ENCODE assay signal across 12 cellular contexts in genomic region chr2:65686928-65687521, GRCh38.
DNase-seq lines count a peak whose midpoint lies in the region; ATAC-seq and TF ChIP-seq lines count a peak whose summit lies in the region.
"Had no signal": no experiment of that assay in that cellular context is flagged by ENCODE, and none has a peak within 500 bp of the region (broad histone marks: within the 10 kb centered on the region; RNA-seq: fewer than 3 reads in every experiment).

No MANE protein-coding gene starts in this region.

- H3K18ac ChIP-seq in neuronal stem cell (ENCODE audit: low read length), result no peak overlapping the region

- H3K36me3 Mint-ChIP-seq in endothelial cell (ENCODE audit: low read depth, unreplicated experiment), result no peaks in the 10 kb centered on the region

- H3K4ac ChIP-seq in neuronal stem cell (ENCODE audit: low read length), result no peak overlapping the region

- H3K79me1 ChIP-seq in neuronal stem cell (ENCODE audit: low read depth, low read length), result no peaks in the 10 kb centered on the region

- H4K91ac ChIP-seq in neuronal stem cell (ENCODE audit: low read depth, low read length, poor library complexity), result no peak overlapping the region

- WGBS in neuronal stem cell (ENCODE audit: extremely low coverage in 2 of 2, insufficient read length in 2 of 2, insufficient replicate concordance in 1 of 2), 2 donors, result no CpG with 5 or more reads among the region's 5 CpGs

- no peaks in the 10 kb centered on the region for H3K4me1 Mint-ChIP-seq in endothelial cell (ENCODE audit: unreplicated experiment)
- H3K4me1 Mint-ChIP-seq: activated CD4-positive, alpha-beta T cell treated with anti-CD3 and anti-CD28 coated beads, Interleukin-2, amount 10 ng/mL, durations not matched to agents 7 days and 5 days had no signal

- no peak overlapping the region for H3K4me2 ChIP-seq in neuronal stem cell (ENCODE audit: insufficient read depth, low read length, poor library complexity, severe bottlenecking)

- DNase-seq in NCI-H345 treated with DMSO at 0.1 percent for 48 hours (lab: John Stamatoyannopoulos, UW; ENCODE audit: unreplicated experiment) (peak; percentile 2), NCI-H345 (lab: John Stamatoyannopoulos, UW) (no peak), NCI-H748 treated with DMSO at 0.1 percent for 48 hours (lab: John Stamatoyannopoulos, UW) (peak; percentile 8), endothelial cell (ENCODE audit: low spot score) (no peak), neuronal stem cell (ENCODE audit: low spot score) (no peak)
- DNase-seq: activated CD4-positive, alpha-beta T cell treated with anti-CD3 and anti-CD28 coated beads, Interleukin-2, amount 10 ng/mL, durations not matched to agents 7 days and 5 days; activated effector memory CD4-positive, alpha-beta T cell treated with Interleukin-2 at 50 U/mL for 16 hours; MM.1S had no signal

- no peaks in the 10 kb centered on the region for H3K9me3 ChIP-seq in skeletal muscle tissue (ENCODE audit: control insufficient read depth in 3 of 3, low read length in 3 of 3)
- no peaks in the 10 kb centered on the region for H3K9me3 ChIP-seq in neuronal stem cell (replicated peaks in 1 of 2; ENCODE audit: control insufficient read depth in 2 of 2, insufficient read depth in 1 of 2, low read depth in 1 of 2, low read length in 2 of 2)

- peaks cover 1% of the 10 kb centered on the region for H3K27me3 Mint-ChIP-seq in endothelial cell (ENCODE audit: unreplicated experiment)

- H2AK5ac ChIP-seq in neuronal stem cell (ENCODE audit: low read depth, low read length), result no peak overlapping the region

- H2AFZ ChIP-seq in neuronal stem cell (ENCODE audit: low read length), result no peak overlapping the region

- no peak overlapping the region for H3K4me3 Mint-ChIP-seq in endothelial cell (ENCODE audit: unreplicated experiment)
- H3K4me3 Mint-ChIP-seq: activated CD4-positive, alpha-beta T cell treated with anti-CD3 and anti-CD28 coated beads, Interleukin-2, amount 10 ng/mL, durations not matched to agents 7 days and 5 days had no signal

- H3K9ac ChIP-seq in skeletal muscle tissue (ENCODE audit: low read depth in 1 of 3, low read length in 3 of 3) (peak overlapping the region in 1 of 3 donors; percentile 33), neuronal stem cell (ENCODE audit: low read depth, low read length, poor library complexity) (no peak overlapping the region)

- H3K27me3 ChIP-seq in skeletal muscle tissue (ENCODE audit: control insufficient read depth in 3 of 3, insufficient read depth in 3 of 3, low read length in 3 of 3), result peaks cover 0 to under 1% (median under 1%) of the 10 kb centered on the region in 3 donors
- no peaks in the 10 kb centered on the region for H3K27me3 ChIP-seq in neuronal stem cell (ENCODE audit: control insufficient read depth in 3 of 3, insufficient read depth in 3 of 3, low read depth in 1 of 3, low read length in 3 of 3)

- H3K27ac ChIP-seq in skeletal muscle tissue (ENCODE audit: low read depth, low read length) (peak overlapping the region; percentile 27), neuronal stem cell (replicated peaks; ENCODE audit: low read length) (no peak overlapping the region)
- H3K27ac ChIP-seq: epithelial cell of prostate had no signal

- no peak overlapping the region for H2BK5ac ChIP-seq in neuronal stem cell (ENCODE audit: low read length)

- ATAC-seq in HG02870 (IDR thresholded peaks at IDR 0.05; ENCODE audit: unreplicated experiment), result no peak
- no peak for ATAC-seq in GM18909 (IDR thresholded peaks at IDR 0.05; ENCODE audit: poor library complexity, unreplicated experiment)

- H3K36me3 ChIP-seq in skeletal muscle tissue (ENCODE audit: control insufficient read depth in 3 of 3, insufficient read depth in 3 of 3, low read length in 3 of 3) (no peaks in the 10 kb centered on the region), neuronal stem cell (replicated peaks in 1 of 2; ENCODE audit: control insufficient read depth in 2 of 2, insufficient read depth in 2 of 2, low read length in 2 of 2) (no peaks in the 10 kb centered on the region)

- H2BK15ac ChIP-seq in neuronal stem cell (ENCODE audit: low read length), result no peak overlapping the region

- peak; percentile 10 for TF ChIP-seq CTCF in endothelial cell (IDR thresholded peaks at IDR 0.05; ENCODE audit: unreplicated experiment)

- H2BK12ac ChIP-seq in neuronal stem cell (ENCODE audit: low read length), result no peak overlapping the region

- H3K4me3 ChIP-seq in skeletal muscle tissue (ENCODE audit: low read length in 3 of 3), result peak overlapping the region in 2 of 3 donors; percentile 0 to 51
- H3K4me3 ChIP-seq in neuronal stem cell (ENCODE audit: low read length in 2 of 2), result no peak overlapping the region

- no peak overlapping the region for H3K27ac Mint-ChIP-seq in endothelial cell (ENCODE audit: unreplicated experiment)
- H3K27ac Mint-ChIP-seq: activated CD4-positive, alpha-beta T cell treated with anti-CD3 and anti-CD28 coated beads, Interleukin-2, amount 10 ng/mL, durations not matched to agents 7 days and 5 days had no signal

- no peaks in the 10 kb centered on the region for H3K9me3 Mint-ChIP-seq in endothelial cell (ENCODE audit: unreplicated experiment)
- H3K9me3 Mint-ChIP-seq: activated CD4-positive, alpha-beta T cell treated with anti-CD3 and anti-CD28 coated beads, Interleukin-2, amount 10 ng/mL, durations not matched to agents 7 days and 5 days had no signal

- H3K14ac ChIP-seq in neuronal stem cell (ENCODE audit: low read length), result no peak overlapping the region

- H3K4me1 ChIP-seq in skeletal muscle tissue (ENCODE audit: control insufficient read depth in 3 of 3, insufficient read depth in 3 of 3, low read length in 3 of 3) (peaks cover 4 to 16% (median 6%) of the 10 kb centered on the region in 3 donors), neuronal stem cell (ENCODE audit: control insufficient read depth in 2 of 2, insufficient read depth in 1 of 2, low read depth in 1 of 2, low read length in 2 of 2) (no peaks in the 10 kb centered on the region)

- no peak overlapping the region for H2BK120ac ChIP-seq in neuronal stem cell (ENCODE audit: low read depth, low read length)

- no peak overlapping the region for H4K8ac ChIP-seq in neuronal stem cell (ENCODE audit: low read depth, low read length)

- no peak overlapping the region for H3K23ac ChIP-seq in neuronal stem cell (ENCODE audit: low read depth, low read length, poor library complexity)

Comparison
In these comparisons a context has a peak if more than half of its experiments do, and no peak if none do; other contexts are left out.
1. DNase-seq: peak in NCI-H345 treated with DMSO at 0.1 percent for 48 hours (single experiment) and NCI-H748 treated with DMSO at 0.1 percent for 48 hours (single experiment); none in NCI-H345 (single experiment), endothelial cell (single experiment) and neuronal stem cell (single experiment).
2. H3K4me3 ChIP-seq: peak in skeletal muscle tissue (2 of 3); none in neuronal stem cell (0 of 2).